In the genomic region with DNA sequence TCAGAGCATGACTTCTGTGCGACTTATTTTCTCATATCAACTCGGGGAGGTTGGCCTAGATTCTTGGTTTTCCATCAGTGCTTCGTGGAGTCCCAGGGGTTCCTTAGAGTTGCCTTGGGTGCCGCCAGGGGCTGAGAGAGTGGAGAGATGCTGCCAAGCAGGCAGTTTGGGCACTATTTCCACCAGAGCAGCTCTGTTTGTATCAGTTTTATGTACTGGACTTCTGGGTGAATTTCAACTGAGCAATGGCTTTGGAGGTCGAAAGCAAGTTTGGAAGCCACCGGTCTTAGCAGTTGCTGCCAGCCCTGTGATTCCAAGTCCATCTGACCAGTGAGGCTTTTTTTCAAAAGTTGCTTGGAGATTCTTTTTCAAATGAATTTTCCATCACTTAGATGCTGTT, we compare ENCODE assay signal across 1 cellular context.
TF ChIP-seq lines count a peak whose summit lies in the region.

No MANE protein-coding gene starts in this region.

TF ChIP-seq in SK-N-SH, 30 proteins besides CTCF, POLR2A, EP300 and RAD21 (continued from another document):
- TF ChIP-seq, protein P1, sequence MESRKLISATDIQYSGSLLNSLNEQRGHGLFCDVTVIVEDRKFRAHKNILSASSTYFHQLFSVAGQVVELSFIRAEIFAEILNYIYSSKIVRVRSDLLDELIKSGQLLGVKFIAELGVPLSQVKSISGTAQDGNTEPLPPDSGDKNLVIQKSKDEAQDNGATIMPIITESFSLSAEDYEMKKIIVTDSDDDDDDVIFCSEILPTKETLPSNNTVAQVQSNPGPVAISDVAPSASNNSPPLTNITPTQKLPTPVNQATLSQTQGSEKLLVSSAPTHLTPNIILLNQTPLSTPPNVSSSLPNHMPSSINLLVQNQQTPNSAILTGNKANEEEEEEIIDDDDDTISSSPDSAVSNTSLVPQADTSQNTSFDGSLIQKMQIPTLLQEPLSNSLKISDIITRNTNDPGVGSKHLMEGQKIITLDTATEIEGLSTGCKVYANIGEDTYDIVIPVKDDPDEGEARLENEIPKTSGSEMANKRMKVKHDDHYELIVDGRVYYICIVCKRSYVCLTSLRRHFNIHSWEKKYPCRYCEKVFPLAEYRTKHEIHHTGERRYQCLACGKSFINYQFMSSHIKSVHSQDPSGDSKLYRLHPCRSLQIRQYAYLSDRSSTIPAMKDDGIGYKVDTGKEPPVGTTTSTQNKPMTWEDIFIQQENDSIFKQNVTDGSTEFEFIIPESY (IDR thresholded peaks at IDR 0.05; ENCODE audit: borderline replicate concordance, low read depth) = no peak
- TF ChIP-seq MEF2A (IDR thresholded peaks at IDR 0.05; ENCODE audit: borderline replicate concordance, low read depth) = no peak
- TF ChIP-seq, protein P2, sequence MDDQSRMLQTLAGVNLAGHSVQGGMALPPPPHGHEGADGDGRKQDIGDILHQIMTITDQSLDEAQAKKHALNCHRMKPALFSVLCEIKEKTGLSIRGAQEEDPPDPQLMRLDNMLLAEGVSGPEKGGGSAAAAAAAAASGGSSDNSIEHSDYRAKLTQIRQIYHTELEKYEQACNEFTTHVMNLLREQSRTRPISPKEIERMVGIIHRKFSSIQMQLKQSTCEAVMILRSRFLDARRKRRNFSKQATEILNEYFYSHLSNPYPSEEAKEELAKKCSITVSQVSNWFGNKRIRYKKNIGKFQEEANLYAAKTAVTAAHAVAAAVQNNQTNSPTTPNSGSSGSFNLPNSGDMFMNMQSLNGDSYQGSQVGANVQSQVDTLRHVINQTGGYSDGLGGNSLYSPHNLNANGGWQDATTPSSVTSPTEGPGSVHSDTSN (IDR thresholded peaks at IDR 0.05) = no peak
- no peak for TF ChIP-seq RCOR1 (IDR thresholded peaks at IDR 0.05; ENCODE audit: low read length)
- TF ChIP-seq FOXJ3 (CRISPR knock-in tag; IDR thresholded peaks at IDR 0.05) = no peak
- no peak for TF ChIP-seq TAF1 (IDR thresholded peaks at IDR 0.05; ENCODE audit: borderline replicate concordance, low read depth, low read length)
- no peak for TF ChIP-seq GATA2 (CRISPR knock-in tag; IDR thresholded peaks at IDR 0.05)
- TF ChIP-seq REST (IDR thresholded peaks at IDR 0.05; ENCODE audit: low read depth, low read length) = no peak
- no peak for TF ChIP-seq MXI1 (IDR thresholded peaks at IDR 0.05; ENCODE audit: low read depth, low read length)
- no peak for TF ChIP-seq SIN3A (IDR thresholded peaks at IDR 0.05; ENCODE audit: borderline replicate concordance, low read depth, low read length)
- TF ChIP-seq, protein P3, sequence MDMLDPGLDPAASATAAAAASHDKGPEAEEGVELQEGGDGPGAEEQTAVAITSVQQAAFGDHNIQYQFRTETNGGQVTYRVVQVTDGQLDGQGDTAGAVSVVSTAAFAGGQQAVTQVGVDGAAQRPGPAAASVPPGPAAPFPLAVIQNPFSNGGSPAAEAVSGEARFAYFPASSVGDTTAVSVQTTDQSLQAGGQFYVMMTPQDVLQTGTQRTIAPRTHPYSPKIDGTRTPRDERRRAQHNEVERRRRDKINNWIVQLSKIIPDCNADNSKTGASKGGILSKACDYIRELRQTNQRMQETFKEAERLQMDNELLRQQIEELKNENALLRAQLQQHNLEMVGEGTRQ (IDR thresholded peaks at IDR 0.05; ENCODE audit: borderline replicate concordance, low read depth, low read length) = no peak
- TF ChIP-seq IRF3 (IDR thresholded peaks at IDR 0.05; ENCODE audit: low read depth, low read length) = no peak
- no peak for TF ChIP-seq ELF1 (IDR thresholded peaks at IDR 0.05)
